In genomic region chr18:59902180-59902992, GRCh38 we compare ENCODE assay signal across 1 cellular context.
TF ChIP-seq lines count a peak whose summit lies in the region.

No MANE protein-coding gene starts in this region.

TF ChIP-seq in SK-N-SH treated with all-trans-retinoic acid at 6 μM for 48 hours, 23 proteins besides CTCF, POLR2A, EP300 and RAD21 (continued from another document):
- TF ChIP-seq, protein P1, sequence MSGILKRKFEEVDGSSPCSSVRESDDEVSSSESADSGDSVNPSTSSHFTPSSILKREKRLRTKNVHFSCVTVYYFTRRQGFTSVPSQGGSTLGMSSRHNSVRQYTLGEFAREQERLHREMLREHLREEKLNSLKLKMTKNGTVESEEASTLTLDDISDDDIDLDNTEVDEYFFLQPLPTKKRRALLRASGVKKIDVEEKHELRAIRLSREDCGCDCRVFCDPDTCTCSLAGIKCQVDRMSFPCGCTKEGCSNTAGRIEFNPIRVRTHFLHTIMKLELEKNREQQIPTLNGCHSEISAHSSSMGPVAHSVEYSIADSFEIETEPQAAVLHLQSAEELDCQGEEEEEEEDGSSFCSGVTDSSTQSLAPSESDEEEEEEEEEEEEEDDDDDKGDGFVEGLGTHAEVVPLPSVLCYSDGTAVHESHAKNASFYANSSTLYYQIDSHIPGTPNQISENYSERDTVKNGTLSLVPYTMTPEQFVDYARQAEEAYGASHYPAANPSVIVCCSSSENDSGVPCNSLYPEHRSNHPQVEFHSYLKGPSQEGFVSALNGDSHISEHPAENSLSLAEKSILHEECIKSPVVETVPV (CRISPR knock-in tag; IDR thresholded peaks at IDR 0.05) = no peak
- TF ChIP-seq BACH2 (CRISPR knock-in tag; IDR thresholded peaks at IDR 0.05; ENCODE audit: borderline replicate concordance) = no peak
- TF ChIP-seq GLIS3 (CRISPR knock-in tag; IDR thresholded peaks at IDR 0.05) = no peak
- no peak for TF ChIP-seq RARB (CRISPR knock-in tag; IDR thresholded peaks at IDR 0.05)
- TF ChIP-seq ZNF70 (CRISPR knock-in tag; IDR thresholded peaks at IDR 0.05) = no peak
